In the genomic region with DNA sequence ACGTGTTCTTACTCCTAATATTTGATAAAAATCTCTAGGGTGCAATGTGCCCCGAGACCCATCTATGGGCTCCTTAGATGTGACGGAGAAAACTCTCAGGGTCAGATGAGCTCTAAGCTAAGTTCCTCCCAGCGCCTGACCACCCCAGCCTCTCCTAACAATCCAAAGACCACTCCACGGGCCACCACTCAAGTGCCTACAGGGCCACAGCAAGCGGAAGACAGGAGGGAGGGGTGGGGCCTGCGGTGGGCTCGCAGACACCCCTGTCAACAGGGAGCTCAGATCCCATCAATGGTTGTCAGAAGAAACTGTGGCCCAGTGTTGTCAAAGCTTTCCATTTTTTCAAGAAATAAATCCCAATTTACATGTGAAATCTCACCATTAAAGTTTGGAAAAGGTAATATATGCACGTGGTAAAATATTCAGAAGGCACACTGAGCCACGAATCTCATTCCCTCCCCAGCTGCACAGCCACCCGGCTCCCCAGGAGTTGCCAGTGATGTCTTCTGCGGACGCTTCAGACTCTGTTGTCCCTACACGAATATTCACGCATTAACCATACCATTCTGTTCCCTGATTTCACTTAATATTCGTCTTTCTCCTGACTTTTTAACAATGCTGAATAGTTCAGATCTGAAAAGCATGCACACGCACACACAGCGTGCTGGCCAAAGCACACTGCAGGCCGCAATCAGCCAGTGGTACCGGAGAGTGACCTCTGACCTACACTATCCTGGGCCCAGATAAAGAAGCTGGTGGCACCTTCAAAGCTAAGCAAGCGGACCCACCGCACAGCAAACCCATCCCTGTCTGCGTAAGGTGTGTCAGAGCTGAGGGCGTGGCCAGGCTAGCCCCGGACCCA, we compare ENCODE assay signal across 22 cellular contexts. TPM values are rescaled to one million over a fixed set of nuclear protein-coding genes. Genes with fewer than 3 reads are reported as not detected.
A peak's percentile ranks its signal among the peaks of the same experiment; 100 is the strongest.
DNase-seq lines count a peak whose midpoint lies in the region; ATAC-seq and TF ChIP-seq lines count a peak whose summit lies in the region.
"Had no signal": no experiment of that assay in that cellular context is flagged by ENCODE, and none has a peak within 500 bp of the region (broad histone marks: within the 10 kb centered on the region; RNA-seq: fewer than 3 reads in every experiment).

No MANE protein-coding gene starts in this region.

- intact Hi-C loops in left ventricle myocardium superior (cut with micrococcal nuclease) (no loop called here), PC-9 (cut with micrococcal nuclease; ENCODE audit: unreplicated experiment) (no loop called here)
- intact Hi-C loops in naive thymus-derived CD4-positive, alpha-beta T cell (cut with micrococcal nuclease): no loop called here

- in situ Hi-C loops in GM13976 (cut with MboI; ENCODE audit: low sequenced_read_pairs, unreplicated experiment): no loop called here

- no peak for ATAC-seq in left ventricle myocardium superior
- ATAC-seq in stimulated activated effector memory CD8-positive, alpha-beta T cell treated with anti-CD3 and anti-CD28 coated beads, Interleukin-12 subunit alpha, Interleukin-12 subunit beta, amount 100 ng/mL, for 72 hours: no peak
- ATAC-seq in naive thymus-derived CD4-positive, alpha-beta T cell: no peak

- peak overlapping the region; percentile 41 to 92 (median 85) for H3K27ac Mint-ChIP-seq in brain
- peak overlapping the region; percentile 76 for H3K27ac Mint-ChIP-seq in stimulated activated effector memory CD8-positive, alpha-beta T cell treated with anti-CD3 and anti-CD28 coated beads, Interleukin-12 subunit alpha, Interleukin-12 subunit beta, amount 100 ng/mL, for 72 hours
- H3K27ac Mint-ChIP-seq in naive thymus-derived CD4-positive, alpha-beta T cell: peak overlapping the region in 4 of 9 donors; percentile 25 to 57 (median 36)

- no peak overlapping the region for H4K5ac ChIP-seq in mesendoderm (ENCODE audit: low read length)

- peaks cover 90% of the 10 kb centered on the region for H3K4me1 ChIP-seq in cardiac muscle cell (ENCODE audit: low read depth)
- peaks cover 7% of the 10 kb centered on the region for H3K4me1 ChIP-seq in mesendoderm (ENCODE audit: control insufficient read depth, low read depth, low read length)
- no peaks in the 10 kb centered on the region for H3K4me1 ChIP-seq in naive thymus-derived CD4-positive, alpha-beta T cell (ENCODE audit: control insufficient read depth in 2 of 2, insufficient read depth in 2 of 2, low read length in 2 of 2)
- H3K4me1 ChIP-seq in PC-9 (replicated peaks; ENCODE audit: insufficient read depth): peaks cover 5% of the 10 kb centered on the region

- H3K79me2 ChIP-seq in mesendoderm (ENCODE audit: control insufficient read depth, insufficient read depth, low read length) (no peaks in the 10 kb centered on the region), PC-9 (ENCODE audit: low read depth) (peaks cover 9% of the 10 kb centered on the region)

- H3K9me2 ChIP-seq in PC-9 (ENCODE audit: insufficient read depth): no peaks in the 10 kb centered on the region

- CTCF ChIA-PET in naive thymus-derived CD4-positive, alpha-beta T cell (lab: Charles Lee): interaction anchor here (0.6 to 2.7 kb wide), 5 partner anchors 10 to 30 kb away, joined by 3 to 9 read pairs (median 3); no protein-coding TSS in a partner anchor
- CTCF ChIA-PET in PC-9 (lab: Charles Lee): interaction anchor here (0.5 to 1.4 kb wide), 4 partner anchors 11 to 255 kb away, joined by 3 to 5 read pairs (median 4); no protein-coding TSS in a partner anchor

- BruUV-seq in PC-9 (replicated peaks; lab: Mats Ljungman, UMichigan): no TSS peak

- H2BK5ac ChIP-seq in mesendoderm (ENCODE audit: low read length): no peak overlapping the region

- no peak for TF ChIP-seq CTCF in cardiac muscle cell (IDR thresholded peaks at IDR 0.05; ENCODE audit: low read depth, low read length)
- TF ChIP-seq CTCF in brain (conservative IDR thresholded peaks at IDR 0.05): no peak
- TF ChIP-seq CTCF in GM13976 (IDR thresholded peaks at IDR 0.05; ENCODE audit: borderline replicate concordance, control extremely low read depth, extremely low read depth, insufficient read depth, missing control alignments): no peak
- TF ChIP-seq CTCF in PC-9 (conservative IDR thresholded peaks at IDR 0.05): no peak

- H3K36me3 Mint-ChIP-seq in brain: peaks cover 6% of the 10 kb centered on the region
- H3K36me3 Mint-ChIP-seq in stimulated activated effector memory CD8-positive, alpha-beta T cell treated with anti-CD3 and anti-CD28 coated beads, Interleukin-12 subunit alpha, Interleukin-12 subunit beta, amount 100 ng/mL, for 72 hours: peaks cover 48% of the 10 kb centered on the region
- H3K36me3 Mint-ChIP-seq in naive thymus-derived CD4-positive, alpha-beta T cell: peaks cover 0 to 7% (median 0%) of the 10 kb centered on the region in 5 donors

- H4K8ac ChIP-seq in mesendoderm (ENCODE audit: low read depth, low read length): no peak overlapping the region

- no peak overlapping the region for H2BK15ac ChIP-seq in mesendoderm (replicated peaks; ENCODE audit: low read depth)

- H3K27me3 ChIP-seq in cardiac muscle cell (no peaks in the 10 kb centered on the region), mesendoderm (ENCODE audit: insufficient read depth, low read length, poor library complexity) (no peaks in the 10 kb centered on the region), PC-9 (ENCODE audit: insufficient read depth, low read depth) (no peaks in the 10 kb centered on the region)
- no peaks in the 10 kb centered on the region for H3K27me3 ChIP-seq in naive thymus-derived CD4-positive, alpha-beta T cell (ENCODE audit: control insufficient read depth in 2 of 2, insufficient read depth in 2 of 2, low read length in 2 of 2)
- H3K27me3 ChIP-seq: breast epithelium had no signal

- H3K18ac ChIP-seq in mesendoderm (ENCODE audit: low read length): no peak overlapping the region

- H3K4me2 ChIP-seq in mesendoderm (ENCODE audit: low read length) (no peak overlapping the region), PC-9 (no peak overlapping the region)

- H3K4me3 ChIP-seq in cardiac muscle cell (no peak overlapping the region), mesendoderm (ENCODE audit: low read length) (no peak overlapping the region), PC-9 (no peak overlapping the region)
- H3K4me3 ChIP-seq in naive thymus-derived CD4-positive, alpha-beta T cell (ENCODE audit: low read length): no peak overlapping the region
- H3K4me3 ChIP-seq: breast epithelium had no signal

- no peak overlapping the region for H2BK120ac ChIP-seq in mesendoderm (ENCODE audit: low read depth, low read length)

- no peak overlapping the region for H3K23ac ChIP-seq in mesendoderm (ENCODE audit: low read length)

- H2AK5ac ChIP-seq in mesendoderm (ENCODE audit: low read length): no peak overlapping the region

- 100% methylated on average over 3 of the region's 25 CpGs for WGBS in mesendoderm (ENCODE audit: extremely low coverage, insufficient coverage, low lambda C conversion rate)

- H3K36me3 ChIP-seq in cardiac muscle cell: no peaks in the 10 kb centered on the region
- peaks cover 2% of the 10 kb centered on the region for H3K36me3 ChIP-seq in mesendoderm (ENCODE audit: control insufficient read depth, insufficient read depth, low read length)
- H3K36me3 ChIP-seq in naive thymus-derived CD4-positive, alpha-beta T cell (ENCODE audit: control insufficient read depth in 2 of 3, insufficient read depth in 3 of 3, low read length in 3 of 3): peaks cover 0 to 48% (median 12%) of the 10 kb centered on the region in 3 experiments
- H3K36me3 ChIP-seq in PC-9 (ENCODE audit: low read depth): peaks cover 3% of the 10 kb centered on the region; the same call in 1 of the 2 replicates
- H3K36me3 ChIP-seq: breast epithelium had no signal

- no peaks in the 10 kb centered on the region for H3K27me3 Mint-ChIP-seq in brain
- H3K27me3 Mint-ChIP-seq in naive thymus-derived CD4-positive, alpha-beta T cell: no peaks in the 10 kb centered on the region
- H3K27me3 Mint-ChIP-seq: naive B cell had no signal

- H3K4ac ChIP-seq in mesendoderm (ENCODE audit: low read depth, low read length): no peak overlapping the region

- H3K79me1 ChIP-seq in mesendoderm (ENCODE audit: low read length): peaks cover 3% of the 10 kb centered on the region

- H3K4me3 Mint-ChIP-seq in brain: peak overlapping the region in 3 of 5 experiments; percentile 63 to 84 (median 64)
- no peak overlapping the region for H3K4me3 Mint-ChIP-seq in stimulated activated effector memory CD8-positive, alpha-beta T cell treated with anti-CD3 and anti-CD28 coated beads, Interleukin-12 subunit alpha, Interleukin-12 subunit beta, amount 100 ng/mL, for 72 hours
- no peak overlapping the region for H3K4me3 Mint-ChIP-seq in naive thymus-derived CD4-positive, alpha-beta T cell
- H3K4me3 Mint-ChIP-seq: CD14-positive monocyte, naive B cell had no signal

- peak overlapping the region; percentile 12 for H3K56ac ChIP-seq in mesendoderm (ENCODE audit: low read length)

- peaks cover 26% of the 10 kb centered on the region for H3F3A ChIP-seq in PC-9 (ENCODE audit: insufficient read depth, low read depth)

- no peak overlapping the region for H3K9ac ChIP-seq in mesendoderm (ENCODE audit: low read length)

- POLR2A ChIA-PET in naive thymus-derived CD4-positive, alpha-beta T cell (lab: Charles Lee): interaction anchor here (1.0 to 13.5 kb wide), 3 partner anchors 12 to 25 kb away, joined by 3 to 209 read pairs (median 6); a partner anchor contains a TSS
- POLR2A ChIA-PET in PC-9 (lab: Charles Lee; ENCODE audit: unreplicated experiment): interaction anchor here (0.6 kb wide), 2 partner anchors 396 to 646 kb away, joined by 7 to 11 read pairs; no protein-coding TSS in a partner anchor

- H3K27ac ChIP-seq in cardiac muscle cell: peak overlapping the region; percentile 31
- H3K27ac ChIP-seq in mesendoderm (ENCODE audit: low read depth, low read length): no peak overlapping the region
- H3K27ac ChIP-seq in naive thymus-derived CD4-positive, alpha-beta T cell (ENCODE audit: low read depth, low read length): no peak overlapping the region
- no peak overlapping the region for H3K27ac ChIP-seq in PC-9
- H3K27ac ChIP-seq: breast epithelium, thoracic aorta had no signal

- H2AFZ ChIP-seq in PC-9: no peak overlapping the region

- H3K9me3 Mint-ChIP-seq in brain: no peaks in the 10 kb centered on the region
- H3K9me3 Mint-ChIP-seq in stimulated activated effector memory CD8-positive, alpha-beta T cell treated with anti-CD3 and anti-CD28 coated beads, Interleukin-12 subunit alpha, Interleukin-12 subunit beta, amount 100 ng/mL, for 72 hours: no peaks in the 10 kb centered on the region
- no peaks in the 10 kb centered on the region for H3K9me3 Mint-ChIP-seq in naive thymus-derived CD4-positive, alpha-beta T cell
- H3K9me3 Mint-ChIP-seq: naive B cell had no signal

- DNase-seq in cardiac muscle cell (ENCODE audit: low read depth in 1 of 2, low spot score in 1 of 2) (no peak), left ventricle myocardium superior (no peak), mesendoderm (no peak), GM13976 (ENCODE audit: low spot score) (no peak), PC-9 (no peak)
- no peak for DNase-seq in stimulated activated effector memory CD8-positive, alpha-beta T cell treated with anti-CD3 and anti-CD28 coated beads, Interleukin-12 subunit alpha, Interleukin-12 subunit beta, amount 100 ng/mL, for 72 hours (ENCODE audit: low spot score in 2 of 2)
- no peak for DNase-seq in naive thymus-derived CD4-positive, alpha-beta T cell
- DNase-seq: ACHN; activated CD8-positive, alpha-beta memory T cell treated with anti-CD3 and anti-CD28 coated beads for 24 hours; EL; erythroblast; foreskin melanocyte; islet precursor cell; mammary epithelial cell; naive B cell; NCI-H1436; NCI-H526 treated with DMSO at 0.1 percent for 48 hours; stimulated activated CD8-positive, alpha-beta memory T cell treated with anti-CD3 and anti-CD28 coated beads, Interleukin-4, amount 100 ng/mL, for 48 hours had no signal

- H3K9me3 ChIP-seq in cardiac muscle cell (ENCODE audit: low read depth) (no peaks in the 10 kb centered on the region), PC-9 (ENCODE audit: insufficient read depth, low read depth) (no peaks in the 10 kb centered on the region)
- H3K9me3 ChIP-seq in naive thymus-derived CD4-positive, alpha-beta T cell (ENCODE audit: control insufficient read depth in 2 of 3, low read length in 3 of 3): no peaks in the 10 kb centered on the region
- H3K9me3 ChIP-seq: breast epithelium, thoracic aorta had no signal

- peaks cover 3% of the 10 kb centered on the region; the same call in 1 of the 2 replicates for H4K20me1 ChIP-seq in PC-9 (ENCODE audit: insufficient read depth)

- H3K4me1 Mint-ChIP-seq in brain: peaks cover 78% of the 10 kb centered on the region
- peaks cover 24% of the 10 kb centered on the region for H3K4me1 Mint-ChIP-seq in stimulated activated effector memory CD8-positive, alpha-beta T cell treated with anti-CD3 and anti-CD28 coated beads, Interleukin-12 subunit alpha, Interleukin-12 subunit beta, amount 100 ng/mL, for 72 hours
- peaks cover 7 to 25% (median 13%) of the 10 kb centered on the region in 7 donors for H3K4me1 Mint-ChIP-seq in naive thymus-derived CD4-positive, alpha-beta T cell

RNA-seq across cellular contexts. Expression of a gene that starts 19.1 kb away (rescaled TPM):
- 61.5 and 95.3 TPM in 2 replicates for total RNA-seq in cardiac muscle cell
- 26.1 and 29.8 TPM in 2 replicates for polyA plus RNA-seq in cardiac muscle cell
- 28.9 TPM for total RNA-seq in left ventricle myocardium superior
- 59.9 TPM for polyA plus RNA-seq in brain (ENCODE audit: insufficient read depth, low read depth, low replicate concordance)
- polyA plus RNA-seq in mesendoderm (2013, experiment 1 of 2): 10.7 TPM
- 10.4 TPM for polyA plus RNA-seq in mesendoderm (2013, experiment 2 of 2)
- total RNA-seq in naive thymus-derived CD4-positive, alpha-beta T cell: 100 to 1,000 TPM; 128 to 196 (median 188) TPM
- 1 to 10 TPM; 2.0 to 2.6 TPM for polyA plus RNA-seq in naive thymus-derived CD4-positive, alpha-beta T cell
- total RNA-seq in PC-9 (2021): 118 and 125 TPM in 2 replicates

Comparison
In these comparisons a context has a peak if more than half of its experiments do, and no peak if none do; other contexts are left out.
1. H3K4me3 Mint-ChIP-seq: peak in brain (3 of 5); none in stimulated activated effector memory CD8-positive, alpha-beta T cell treated with anti-CD3 and anti-CD28 coated beads, Interleukin-12 subunit alpha, Interleukin-12 subunit beta, amount 100 ng/mL, for 72 hours (single experiment) and naive thymus-derived CD4-positive, alpha-beta T cell (0 of 10).